In genomic region chr3:72722930-72723726, GRCh38 we compare ENCODE assay signal across 1 cellular context.
TF ChIP-seq lines count a peak whose summit lies in the region.

No MANE protein-coding gene starts in this region.

TF ChIP-seq in K562, 482 proteins besides CTCF, POLR2A, EP300 and RAD21 (continued from another document):
- peak; percentile 29 for TF ChIP-seq MEIS2 (IDR thresholded peaks at IDR 0.05; ENCODE audit: partially characterized antibody)
